In genomic region chr2:36967236-36967876, GRCh38 we compare ENCODE assay signal across 8 cellular contexts. TPM values are rescaled to one million over a fixed set of nuclear protein-coding genes. Genes with fewer than 3 reads are reported as not detected.
DNase-seq lines count a peak whose midpoint lies in the region; ATAC-seq and TF ChIP-seq lines count a peak whose summit lies in the region.

No MANE protein-coding gene starts in this region.

- H3F3A ChIP-seq in GM23338 (replicated peaks; ENCODE audit: low read depth), result no peaks in the 10 kb centered on the region

- DNase-seq in GM23338 (ENCODE audit: low spot score) (no peak), AG20443 (ENCODE audit: low spot score) (no peak), putamen (ENCODE audit: low spot score) (no peak)
- DNase-seq in activated CD8-positive, alpha-beta T cell treated with anti-CD3 and anti-CD28 coated beads for 36 hours, result no peak
- DNase-seq in activated CD8-positive, alpha-beta memory T cell treated with anti-CD3 and anti-CD28 coated beads, Interleukin-2, amount 50 U/mL, for 4 hours, result no peak

- no peaks in the 10 kb centered on the region for H3K27me3 ChIP-seq in GM23338 (ENCODE audit: insufficient read depth)

- no peaks in the 10 kb centered on the region for H3K9me3 ChIP-seq in iPS-18c (ENCODE audit: control insufficient read depth, insufficient read depth, low read length)

- peak overlapping the region; percentile 70; the same call in 1 of the 2 replicates for H2AFZ ChIP-seq in GM23338

- no peaks in the 10 kb centered on the region for H3K36me3 ChIP-seq in GM23338 (ENCODE audit: insufficient read depth)

- H3K4me1 Mint-ChIP-seq in GM23338, result peaks cover 48% of the 10 kb centered on the region
- H3K4me1 Mint-ChIP-seq in activated CD8-positive, alpha-beta T cell treated with anti-CD3 and anti-CD28 coated beads for 36 hours (ENCODE audit: low read depth), result peaks cover 19% of the 10 kb centered on the region
- peaks cover 36% of the 10 kb centered on the region for H3K4me1 Mint-ChIP-seq in stimulated activated memory B cell treated with anti-CD40 and anti-IgM and Interleukin-4, amounts not matched to agents 10 μg/mL and 1 μg/mL and 100 μg/mL, for 72 hours

- H4K20me1 ChIP-seq in GM23338 (replicated peaks; ENCODE audit: insufficient read depth), result no peaks in the 10 kb centered on the region

- H3K27ac Mint-ChIP-seq in GM23338, result peak overlapping the region; percentile 58
- peak overlapping the region; percentile 98 for H3K27ac Mint-ChIP-seq in activated CD8-positive, alpha-beta T cell treated with anti-CD3 and anti-CD28 coated beads for 36 hours
- peak overlapping the region; percentile 90 for H3K27ac Mint-ChIP-seq in stimulated activated memory B cell treated with anti-CD40 and anti-IgM and Interleukin-4, amounts not matched to agents 10 μg/mL and 1 μg/mL and 100 μg/mL, for 72 hours

- intact Hi-C loops in activated CD8-positive, alpha-beta T cell treated with anti-CD3 and anti-CD28 coated beads for 36 hours (cut with micrococcal nuclease), result no loop called here

- H3K9me3 Mint-ChIP-seq in GM23338, result no peaks in the 10 kb centered on the region
- no peaks in the 10 kb centered on the region for H3K9me3 Mint-ChIP-seq in activated CD8-positive, alpha-beta T cell treated with anti-CD3 and anti-CD28 coated beads for 36 hours
- no peaks in the 10 kb centered on the region for H3K9me3 Mint-ChIP-seq in stimulated activated memory B cell treated with anti-CD40 and anti-IgM and Interleukin-4, amounts not matched to agents 10 μg/mL and 1 μg/mL and 100 μg/mL, for 72 hours

- peak overlapping the region; percentile 81 for H3K4me2 ChIP-seq in GM23338

- H3K9me2 ChIP-seq in GM23338 (ENCODE audit: insufficient read depth), result no peaks in the 10 kb centered on the region

- peaks cover 27% of the 10 kb centered on the region for H3K79me2 ChIP-seq in GM23338 (replicated peaks; ENCODE audit: insufficient read depth)

- H3K36me3 Mint-ChIP-seq in GM23338 (ENCODE audit: low read depth), result peaks cover 2% of the 10 kb centered on the region; the same call in 1 of the 3 replicates
- peaks cover 7% of the 10 kb centered on the region for H3K36me3 Mint-ChIP-seq in activated CD8-positive, alpha-beta T cell treated with anti-CD3 and anti-CD28 coated beads for 36 hours (ENCODE audit: low read depth)
- peaks cover 8% of the 10 kb centered on the region for H3K36me3 Mint-ChIP-seq in stimulated activated memory B cell treated with anti-CD40 and anti-IgM and Interleukin-4, amounts not matched to agents 10 μg/mL and 1 μg/mL and 100 μg/mL, for 72 hours

- H3K4me3 Mint-ChIP-seq in GM23338, result peak overlapping the region; percentile 90
- H3K4me3 Mint-ChIP-seq in activated CD8-positive, alpha-beta T cell treated with anti-CD3 and anti-CD28 coated beads for 36 hours, result peak overlapping the region; percentile 97
- H3K4me3 Mint-ChIP-seq in stimulated activated memory B cell treated with anti-CD40 and anti-IgM and Interleukin-4, amounts not matched to agents 10 μg/mL and 1 μg/mL and 100 μg/mL, for 72 hours, result peak overlapping the region; percentile 98

- TF ChIP-seq CTCF in 22Rv1 (IDR thresholded peaks at IDR 0.05) (no peak), GM23338 (conservative IDR thresholded peaks at IDR 0.05; ENCODE audit: low read depth in 2 of 2) (no peak)
- no peak for TF ChIP-seq CTCF in activated CD8-positive, alpha-beta T cell treated with anti-CD3 and anti-CD28 coated beads for 36 hours (IDR thresholded peaks at IDR 0.05)

- CTCF ChIA-PET in activated CD8-positive, alpha-beta T cell treated with anti-CD3 and anti-CD28 coated beads for 36 hours (lab: Charles Lee), result interaction anchor here (1.0 kb wide), 1 partner anchor 14 kb away, joined by 3 read pairs; no protein-coding TSS in a partner anchor

- H3K4me1 ChIP-seq in GM23338 (ENCODE audit: insufficient read depth), result peaks cover 38% of the 10 kb centered on the region

- H3K27me3 Mint-ChIP-seq in GM23338 (ENCODE audit: insufficient read depth, low read depth, poor library complexity), result peaks cover 22% of the 10 kb centered on the region
- H3K27me3 Mint-ChIP-seq in activated CD8-positive, alpha-beta T cell treated with anti-CD3 and anti-CD28 coated beads for 36 hours, result no peaks in the 10 kb centered on the region
- no peaks in the 10 kb centered on the region for H3K27me3 Mint-ChIP-seq in stimulated activated memory B cell treated with anti-CD40 and anti-IgM and Interleukin-4, amounts not matched to agents 10 μg/mL and 1 μg/mL and 100 μg/mL, for 72 hours

- peak overlapping the region; percentile 89 for H3K27ac ChIP-seq in 22Rv1
- H3K27ac ChIP-seq in GM23338 (ENCODE audit: low read depth), result peak overlapping the region; percentile 22; the same call in 1 of the 2 replicates

- POLR2A ChIA-PET in activated CD8-positive, alpha-beta T cell treated with anti-CD3 and anti-CD28 coated beads for 36 hours (lab: Charles Lee), result interaction anchor here (0.5 to 0.9 kb wide), 5 partner anchors 15 to 1615 kb away, joined by 3 to 4 read pairs (median 3); no protein-coding TSS in a partner anchor

- peak overlapping the region; percentile 92 for H3K4me3 ChIP-seq in GM23338
- H3K4me3 ChIP-seq in iPS-18c (ENCODE audit: insufficient read depth, low read depth, low read length), result peak overlapping the region; percentile 94; the same call in 1 of the 2 replicates

- no peak for ATAC-seq in GM23338
- ATAC-seq in activated CD8-positive, alpha-beta T cell treated with anti-CD3 and anti-CD28 coated beads for 36 hours, result no peak
- no peak for ATAC-seq in stimulated activated memory B cell treated with anti-CD40 and anti-IgM and Interleukin-4, amounts not matched to agents 10 μg/mL and 1 μg/mL and 100 μg/mL, for 72 hours

TF ChIP-seq in GM23338, 12 proteins besides CTCF, POLR2A, EP300 and RAD21 (continues in another document):
- TF ChIP-seq, protein P1, sequence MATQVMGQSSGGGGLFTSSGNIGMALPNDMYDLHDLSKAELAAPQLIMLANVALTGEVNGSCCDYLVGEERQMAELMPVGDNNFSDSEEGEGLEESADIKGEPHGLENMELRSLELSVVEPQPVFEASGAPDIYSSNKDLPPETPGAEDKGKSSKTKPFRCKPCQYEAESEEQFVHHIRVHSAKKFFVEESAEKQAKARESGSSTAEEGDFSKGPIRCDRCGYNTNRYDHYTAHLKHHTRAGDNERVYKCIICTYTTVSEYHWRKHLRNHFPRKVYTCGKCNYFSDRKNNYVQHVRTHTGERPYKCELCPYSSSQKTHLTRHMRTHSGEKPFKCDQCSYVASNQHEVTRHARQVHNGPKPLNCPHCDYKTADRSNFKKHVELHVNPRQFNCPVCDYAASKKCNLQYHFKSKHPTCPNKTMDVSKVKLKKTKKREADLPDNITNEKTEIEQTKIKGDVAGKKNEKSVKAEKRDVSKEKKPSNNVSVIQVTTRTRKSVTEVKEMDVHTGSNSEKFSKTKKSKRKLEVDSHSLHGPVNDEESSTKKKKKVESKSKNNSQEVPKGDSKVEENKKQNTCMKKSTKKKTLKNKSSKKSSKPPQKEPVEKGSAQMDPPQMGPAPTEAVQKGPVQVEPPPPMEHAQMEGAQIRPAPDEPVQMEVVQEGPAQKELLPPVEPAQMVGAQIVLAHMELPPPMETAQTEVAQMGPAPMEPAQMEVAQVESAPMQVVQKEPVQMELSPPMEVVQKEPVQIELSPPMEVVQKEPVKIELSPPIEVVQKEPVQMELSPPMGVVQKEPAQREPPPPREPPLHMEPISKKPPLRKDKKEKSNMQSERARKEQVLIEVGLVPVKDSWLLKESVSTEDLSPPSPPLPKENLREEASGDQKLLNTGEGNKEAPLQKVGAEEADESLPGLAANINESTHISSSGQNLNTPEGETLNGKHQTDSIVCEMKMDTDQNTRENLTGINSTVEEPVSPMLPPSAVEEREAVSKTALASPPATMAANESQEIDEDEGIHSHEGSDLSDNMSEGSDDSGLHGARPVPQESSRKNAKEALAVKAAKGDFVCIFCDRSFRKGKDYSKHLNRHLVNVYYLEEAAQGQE (IDR thresholded peaks at IDR 0.05; ENCODE audit: unreplicated experiment), result no peak
- no peak for TF ChIP-seq ETS1 (IDR thresholded peaks at IDR 0.05)
- TF ChIP-seq STAT1 (IDR thresholded peaks at IDR 0.05; ENCODE audit: unreplicated experiment), result no peak
- TF ChIP-seq ZNF331 (CRISPR knock-in tag; IDR thresholded peaks at IDR 0.05; ENCODE audit: low read depth), result no peak

RNA-seq across cellular contexts. Expression of gene STRN, which starts 1.0 kb away (rescaled TPM):
- 34.0 and 34.5 TPM in 2 replicates for total RNA-seq in GM23338 (2014; rRNA removed; shearing (Covaris generic))
- 15.0 and 16.1 TPM in 2 replicates for polyA plus RNA-seq in GM23338 (2016; fragmentation: Nextera tagmentation; extraction: Ambion mirVana)
- total RNA-seq in activated CD8-positive, alpha-beta T cell treated with anti-CD3 and anti-CD28 coated beads for 36 hours, result 10 to 100 TPM; 24.0 to 25.9 TPM
